ENCODE assay signal across 8 cellular contexts in genomic region chr22:20311249-20312062, GRCh38. TPM values are rescaled to one million over a fixed set of nuclear protein-coding genes. Genes with fewer than 3 reads are reported as not detected.
DNase-seq lines count a peak whose midpoint lies in the region; ATAC-seq, FAIRE-seq and TF ChIP-seq lines count a peak whose summit lies in the region.
"Not testable (repeated sequence)": the region's sequence is repeated elsewhere in the genome, so short reads cannot be mapped to it uniquely, and the experiment has no call there.

No MANE protein-coding gene starts in this region.

- H2BK12ac ChIP-seq in mesenchymal stem cell (ENCODE audit: low read length in 2 of 2), result not testable (repeated sequence)

- H2BK120ac ChIP-seq in mesenchymal stem cell (ENCODE audit: low read depth, low read length), result not testable (repeated sequence)

- H3K4ac ChIP-seq in mesenchymal stem cell (ENCODE audit: low read depth in 1 of 2, low read length in 2 of 2), result not testable (repeated sequence)

- not testable (repeated sequence) for H2BK15ac ChIP-seq in mesenchymal stem cell (ENCODE audit: low read depth, poor library complexity, severe bottlenecking)

- FAIRE-seq in urothelium cell line (lab: Jason Lieb, UNC), result peak; percentile 81

- not testable (repeated sequence) for H3K9me3 ChIP-seq in Peyer's patch; mesenchymal stem cell (ENCODE audit: control insufficient read depth, low read length); osteoblast (ENCODE audit: low read depth, low read length); gastrocnemius medialis

- H3K18ac ChIP-seq in mesenchymal stem cell (ENCODE audit: low read depth in 1 of 2, low read length in 2 of 2), result not testable (repeated sequence)

- H3K79me1 ChIP-seq in mesenchymal stem cell (replicated peaks; ENCODE audit: low read length, poor library complexity, severe bottlenecking), result peaks cover 12% of the 10 kb centered on the region

- POLR2A ChIA-PET in MCF 10A (lab: Yijun Ruan, JAX), result not testable (repeated sequence)

- not testable (repeated sequence) for BruUV-seq in MCF 10A (replicated peaks; lab: Mats Ljungman, UMichigan)

- not testable (repeated sequence) for H3K79me2 ChIP-seq in osteoblast (ENCODE audit: insufficient read depth, low read length)

- H3K9me3 Mint-ChIP-seq in MCF 10A (ENCODE audit: unreplicated experiment), result not testable (repeated sequence)

- not testable (repeated sequence) for H3K4me1 ChIP-seq in Peyer's patch; osteoblast (ENCODE audit: insufficient read depth, low read length); gastrocnemius medialis
- peaks cover 16% of the 10 kb centered on the region for H3K4me1 ChIP-seq in mesenchymal stem cell (ENCODE audit: control insufficient read depth, insufficient read depth, low read depth, low read length)

- not testable (repeated sequence) for H2BK5ac ChIP-seq in mesenchymal stem cell (ENCODE audit: low read depth, low read length, poor library complexity, severe bottlenecking)

- not testable (repeated sequence) for H3K36me3 ChIP-seq in Peyer's patch; osteoblast (ENCODE audit: insufficient read depth, low read length); gastrocnemius medialis
- peaks cover 3 to 22% of the 10 kb centered on the region in 2 experiments for H3K36me3 ChIP-seq in mesenchymal stem cell (ENCODE audit: control insufficient read depth in 1 of 2, insufficient read depth in 2 of 2, low read depth in 1 of 2, low read length in 2 of 2)

- H4K20me1 ChIP-seq in osteoblast (ENCODE audit: insufficient read depth, low read length), result not testable (repeated sequence)

- not testable (repeated sequence) for H4K8ac ChIP-seq in mesenchymal stem cell (ENCODE audit: low read length)

- not testable (repeated sequence) for H3K27ac ChIP-seq in Peyer's patch; mesenchymal stem cell (ENCODE audit: low read length, poor library complexity, severe bottlenecking); osteoblast (ENCODE audit: low read depth, low read length); gastrocnemius medialis

- H3K36me3 Mint-ChIP-seq in MCF 10A (ENCODE audit: insufficient read depth, unreplicated experiment), result not testable (repeated sequence)

- H2AK5ac ChIP-seq in mesenchymal stem cell (ENCODE audit: low read length, severe bottlenecking), result not testable (repeated sequence)

- not testable (repeated sequence) for H3K4me3 ChIP-seq in Peyer's patch; mesenchymal stem cell (ENCODE audit: insufficient read depth in 1 of 2, low read depth in 1 of 2, low read length in 2 of 2); osteoblast (ENCODE audit: insufficient read depth, low read length); gastrocnemius medialis

- peaks cover 10% of the 10 kb centered on the region for H3K4me1 Mint-ChIP-seq in MCF 10A (ENCODE audit: insufficient read depth, unreplicated experiment)

- not testable (repeated sequence) for H3K4me2 ChIP-seq in mesenchymal stem cell (ENCODE audit: low read length, poor library complexity, severe bottlenecking); osteoblast (ENCODE audit: insufficient read depth, low read length)

- H3K27ac Mint-ChIP-seq in MCF 10A (ENCODE audit: low read depth, unreplicated experiment), result peak overlapping the region; percentile 23

- intact Hi-C loops in MCF 10A (cut with micrococcal nuclease); cardiac septum (cut with DNase I); gastrocnemius medialis (cut with DNase I; ENCODE audit: low total_unique reads): not testable (repeated sequence)

- not testable (repeated sequence) for TF ChIP-seq CTCF in Peyer's patch (IDR thresholded peaks at IDR 0.05); MCF 10A (IDR thresholded peaks at IDR 0.05; ENCODE audit: unreplicated experiment); osteoblast (IDR thresholded peaks at IDR 0.05; ENCODE audit: extremely low read depth, low read depth, low read length); gastrocnemius medialis (IDR thresholded peaks at IDR 0.05 in 4 of 5, conservative IDR thresholded peaks at IDR 0.05 in 1 of 5)

- DNase-seq in Peyer's patch, result peak in 2 of 3 donors; percentile 25 to 42
- DNase-seq in activated CD8-positive, alpha-beta memory T cell treated with anti-CD3 and anti-CD28 coated beads, Interleukin-2, amount 50 U/mL, for 48 hours, result peak; percentile 43
- not testable (repeated sequence) for DNase-seq in MCF 10A (ENCODE audit: unreplicated experiment); mesenchymal stem cell; gastrocnemius medialis; urothelium cell line (ENCODE audit: low spot score)
- peak; percentile 68 for DNase-seq in cardiac septum (ENCODE audit: low spot score)
- peak; percentile 29 for DNase-seq in osteoblast (ENCODE audit: insufficient read length, low spot score, missing footprints)

- CTCF ChIA-PET in MCF 10A (lab: Yijun Ruan, JAX), result interaction anchor here (0.6 kb wide), 1 partner anchor 196 kb away, joined by 4 read pairs; no protein-coding TSS in a partner anchor

- not testable (repeated sequence) for TF ChIP-seq POLR2A in Peyer's patch (IDR thresholded peaks at IDR 0.05); gastrocnemius medialis (IDR thresholded peaks at IDR 0.05)

- H3K14ac ChIP-seq in mesenchymal stem cell (ENCODE audit: low read length in 2 of 2), result not testable (repeated sequence)

- H3K27me3 Mint-ChIP-seq in MCF 10A (ENCODE audit: insufficient read depth, unreplicated experiment), result not testable (repeated sequence)

- H3K9ac ChIP-seq in mesenchymal stem cell (ENCODE audit: low read length), result not testable (repeated sequence)

- H3K4me3 Mint-ChIP-seq in MCF 10A (ENCODE audit: unreplicated experiment), result not testable (repeated sequence)

- peak overlapping the region; percentile 11 for H4K91ac ChIP-seq in mesenchymal stem cell (ENCODE audit: low read length)

- H3K27me3 ChIP-seq in Peyer's patch; mesenchymal stem cell (ENCODE audit: control insufficient read depth in 1 of 2, insufficient read depth in 1 of 2, low read length in 2 of 2); osteoblast (ENCODE audit: insufficient read depth, low read length); gastrocnemius medialis: not testable (repeated sequence)

- peak; percentile 62 to 65 for ATAC-seq in gastrocnemius medialis

- H3K23ac ChIP-seq in mesenchymal stem cell (ENCODE audit: low read length in 2 of 2), result not testable (repeated sequence)

- 94% methylated on average over 14 of the region's 20 CpGs for WGBS in mesenchymal stem cell

- in situ Hi-C loops in gastrocnemius medialis (cut with MboI; ENCODE audit: low sequenced_read_pairs in 4 of 4), result not testable (repeated sequence)

- H2AFZ ChIP-seq in mesenchymal stem cell (ENCODE audit: low read depth, low read length); osteoblast (ENCODE audit: low read length): not testable (repeated sequence)

RNA-seq across cellular contexts. Expression of gene DGCR6L, which starts 8.4 kb away (rescaled TPM):
- total RNA-seq in Peyer's patch (10 to 100 TPM; 21.3 to 38.9 (median 31.9) TPM), MCF 10A (2022) (33.3 and 36.4 TPM in 2 replicates), cardiac septum (45.5 TPM), osteoblast (58.9 and 60.8 TPM in 2 replicates), gastrocnemius medialis (100 to 1,000 TPM in 1 of 4 donors, 10 to 100 TPM in 3; 43.5 to 105 (median 67.5) TPM)
- 24.5 TPM for polyA plus RNA-seq in mesenchymal stem cell (2013, experiment 1 of 2)
- 24.9 TPM for polyA plus RNA-seq in mesenchymal stem cell (2013, experiment 2 of 2)

RNA-seq across cellular contexts. Expression of gene RTN4R, which starts 43.3 kb away (rescaled TPM):
- 1 to 10 TPM; 5.2 to 9.1 (median 5.7) TPM for total RNA-seq in Peyer's patch
- 2.7 and 3.7 TPM in 2 replicates for total RNA-seq in MCF 10A (2022)
- 1.0 TPM for total RNA-seq in cardiac septum
- polyA plus RNA-seq in mesenchymal stem cell (2013, experiment 1 of 2), result 0.79 TPM
- polyA plus RNA-seq in mesenchymal stem cell (2013, experiment 2 of 2), result 0.93 TPM
- under 0.01 and 0.29 TPM in 2 replicates for total RNA-seq in osteoblast
- under 1 TPM in 2 of 4 donors, not detected in 2; 0.29 to 0.75 TPM for total RNA-seq in gastrocnemius medialis
